ENCODE assay signal across 8 cellular contexts in genomic region chr19:38224014-38224862, GRCh38. TPM values are rescaled to one million over a fixed set of nuclear protein-coding genes. Genes with fewer than 3 reads are reported as not detected.
A peak's percentile ranks its signal among the peaks of the same experiment; 100 is the strongest.
DNase-seq lines count a peak whose midpoint lies in the region; ATAC-seq, FAIRE-seq and TF ChIP-seq lines count a peak whose summit lies in the region.

Gene DPF1, minus strand, starts transcription at chr19:38224222. Its CDS starts 80 bp downstream, at chr19:38224142.

- H3K9me3 ChIP-seq in T-helper 17 cell (ENCODE audit: control insufficient read depth, low read length, poor library complexity, severe bottlenecking) (no peaks in the 10 kb centered on the region), K562 (replicated peaks; ENCODE audit: control insufficient read depth, insufficient read depth, low read depth, low read length) (no peaks in the 10 kb centered on the region), iPS-18a (ENCODE audit: control insufficient read depth, low read depth, low read length) (no peaks in the 10 kb centered on the region)

- ATAC-seq in T-helper 17 cell = peak; percentile 74
- ATAC-seq in K562 = peak; percentile 97
- no peak for ATAC-seq in GM18870 (IDR thresholded peaks at IDR 0.05; ENCODE audit: unreplicated experiment)

- TF ChIP-seq RAD21 in K562 (CRISPR knock-in tag; conservative IDR thresholded peaks at IDR 0.05 in 1 of 2, IDR thresholded peaks at IDR 0.05 in 1 of 2) = peak; percentile 34 to 56; a peak in 3 of 4 replicates

- peak within 1 kb of the TSS; percentile 67 for H3K4me3 ChIP-seq in K562
- H3K4me3 ChIP-seq in iPS-18a (ENCODE audit: low read length) = peak within 1 kb of the TSS; percentile 67

- peak; percentile 57 for TF ChIP-seq POLR2A in K562 (conservative IDR thresholded peaks at IDR 0.05)

- WGBS in K562 (ENCODE audit: insufficient coverage, low coverage, missing lambda C conversion rate) = under 1% methylated on average over 47 of the region's 61 CpGs

- TF ChIP-seq EP300 in K562 (IDR thresholded peaks at IDR 0.05; ENCODE audit: low read length) = no peak

- peak within 1 kb of the TSS; percentile 53 to 83 for H3K9ac ChIP-seq in K562 (ENCODE audit: insufficient read depth in 1 of 2, low read depth in 2 of 2, low read length in 2 of 2)
- H3K9ac ChIP-seq in iPS-18a (ENCODE audit: low read length) = peak within 1 kb of the TSS; percentile 30

- intact Hi-C loops in K562 (cut with micrococcal nuclease) = no loop called here

- peak; percentile 64 to 81 (median 67) for TF ChIP-seq CTCF in K562 (IDR thresholded peaks at IDR 0.05 in 2 of 3, conservative IDR thresholded peaks at IDR 0.05 in 1 of 3; ENCODE audit: insufficient read depth in 2 of 3, low read depth in 1 of 3, low read length in 3 of 3)

- H3K79me2 ChIP-seq in K562 (ENCODE audit: control insufficient read depth, insufficient read depth, low read length) = no peaks in the 10 kb centered on the region; the same call in 2 of the 3 replicates

- H3K4me3 Mint-ChIP-seq in T-helper 17 cell = peak within 1 kb of the TSS; percentile 87

- H3K4me1 ChIP-seq in K562 (replicated peaks in 1 of 2; ENCODE audit: control insufficient read depth in 2 of 2, insufficient read depth in 2 of 2, low read length in 2 of 2) = peaks cover 7 to 48% of the 10 kb centered on the region in 2 experiments; a peak in 4 of 5 replicates
- peaks cover 17% of the 10 kb centered on the region for H3K4me1 ChIP-seq in iPS-18a (ENCODE audit: control insufficient read depth, low read depth, low read length)

- BruUV-seq in K562 (replicated peaks; lab: Mats Ljungman, UMichigan) = no TSS peak

- CTCF ChIA-PET in K562 (lab: Yijun Ruan, JAX; ENCODE audit: low intra/inter-chr PET ratio) = interaction anchor here (0.7 to 1.8 kb wide), 3 partner anchors 72 to 356 kb away, joined by 4 to 7 read pairs (median 4); no protein-coding TSS in a partner anchor

- H3K36me3 Mint-ChIP-seq in T-helper 17 cell (ENCODE audit: low read depth) = peaks cover 9% of the 10 kb centered on the region

- H3K27me3 ChIP-seq in K562 (ENCODE audit: control insufficient read depth in 2 of 2, insufficient read depth in 2 of 2, low read length in 2 of 2) = no peaks in the 10 kb centered on the region; a peak in 1 of 5 replicates
- no peaks in the 10 kb centered on the region for H3K27me3 ChIP-seq in iPS-18a (ENCODE audit: control insufficient read depth, insufficient read depth, low read length)

- H3K27ac Mint-ChIP-seq in T-helper 17 cell = no peak within 1 kb of the TSS

- in situ Hi-C loops in K562 (cut with MboI) = loop anchor here (10.0 kb wide), 1 partner anchor 299 kb away; no protein-coding TSS in a partner anchor

- peak; percentile 89 for FAIRE-seq in K562 (lab: Jason Lieb, UNC)

- peak within 1 kb of the TSS; percentile 100 for H3K4me2 ChIP-seq in K562 (ENCODE audit: insufficient read depth, low read length)

- DNase-seq in ELF-1 (ENCODE audit: low read depth, low spot score) (peak; percentile 85), H4 (ENCODE audit: low spot score) (peak; percentile 79), MV-4-11 (lab: John Stamatoyannopoulos, UW) (peak; percentile 41), T-helper 17 cell (peak in 1 of 3 donors; percentile 32), K562 (ENCODE audit: extremely low read depth in 1 of 4, low spot score in 3 of 4) (peak; percentile 92 to 96 (median 96))
- peak in 3 of 4 experiments; percentile 13 to 54 (median 47) for DNase-seq in stimulated activated CD4-positive, alpha-beta T cell treated with anti-CD3 and anti-CD28 coated beads, Interleukin-1b, Interleukin-23, amount 100 ng/mL, for 24 hours (ENCODE audit: low read depth in 4 of 4, low spot score in 1 of 4)

- peaks cover 21% of the 10 kb centered on the region for H3K4me1 Mint-ChIP-seq in T-helper 17 cell

- peak within 1 kb of the TSS; percentile 98 for H2AFZ ChIP-seq in K562 (ENCODE audit: low read depth, low read length)

- H3K36me3 ChIP-seq in K562 (ENCODE audit: control insufficient read depth, insufficient read depth, low read length) = no peaks in the 10 kb centered on the region
- no peaks in the 10 kb centered on the region for H3K36me3 ChIP-seq in iPS-18a (ENCODE audit: control insufficient read depth, low read depth, low read length)

- POLR2A ChIA-PET in K562 (lab: Yijun Ruan, JAX) = interaction anchor here (0.7 kb wide), 1 partner anchor 61 kb away, joined by 5 read pairs; no protein-coding TSS in a partner anchor

- peak within 1 kb of the TSS; percentile 65 for H3K27ac ChIP-seq in K562 (ENCODE audit: extremely low read depth, low read depth, low read length)
- H3K27ac ChIP-seq in iPS-18a (ENCODE audit: low read length) = no peak within 1 kb of the TSS

- peaks cover 67% of the 10 kb centered on the region for H3K27me3 Mint-ChIP-seq in T-helper 17 cell

- H3K9me1 ChIP-seq in K562 (ENCODE audit: control insufficient read depth, insufficient read depth, low read length) = no peaks in the 10 kb centered on the region

- H4K20me1 ChIP-seq in K562 (replicated peaks; ENCODE audit: control insufficient read depth, insufficient read depth, low read length) = no peaks in the 10 kb centered on the region

TF ChIP-seq in K562, 482 proteins besides CTCF, POLR2A, EP300 and RAD21 (continues in another document):
- TF ChIP-seq EWSR1 (IDR thresholded peaks at IDR 0.05; ENCODE audit: borderline replicate concordance, low read depth, partially characterized antibody) = no peak
- no peak for TF ChIP-seq RFX1 (IDR thresholded peaks at IDR 0.05)
- TF ChIP-seq CEBPB (tag; IDR thresholded peaks at IDR 0.05) = no peak
- TF ChIP-seq, protein P1, sequence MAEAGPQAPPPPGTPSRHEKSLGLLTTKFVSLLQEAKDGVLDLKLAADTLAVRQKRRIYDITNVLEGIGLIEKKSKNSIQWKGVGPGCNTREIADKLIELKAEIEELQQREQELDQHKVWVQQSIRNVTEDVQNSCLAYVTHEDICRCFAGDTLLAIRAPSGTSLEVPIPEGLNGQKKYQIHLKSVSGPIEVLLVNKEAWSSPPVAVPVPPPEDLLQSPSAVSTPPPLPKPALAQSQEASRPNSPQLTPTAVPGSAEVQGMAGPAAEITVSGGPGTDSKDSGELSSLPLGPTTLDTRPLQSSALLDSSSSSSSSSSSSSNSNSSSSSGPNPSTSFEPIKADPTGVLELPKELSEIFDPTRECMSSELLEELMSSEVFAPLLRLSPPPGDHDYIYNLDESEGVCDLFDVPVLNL (CRISPR knock-in tag; IDR thresholded peaks at IDR 0.05; ENCODE audit: low read depth) = no peak
- TF ChIP-seq ZNF586 (CRISPR knock-in tag; conservative IDR thresholded peaks at IDR 0.05) = no peak
- TF ChIP-seq ZNF668 (CRISPR knock-in tag; IDR thresholded peaks at IDR 0.05) = no peak
- TF ChIP-seq MEF2A (IDR thresholded peaks at IDR 0.05; ENCODE audit: control insufficient read depth, low read depth, low read length) = no peak
- no peak for TF ChIP-seq SMAD1 (IDR thresholded peaks at IDR 0.05; ENCODE audit: low read depth, low read length, partially characterized antibody)
- TF ChIP-seq KAT7 (CRISPR knock-in tag; IDR thresholded peaks at IDR 0.05; ENCODE audit: borderline replicate concordance) = no peak
- no peak for TF ChIP-seq RBM17 (IDR thresholded peaks at IDR 0.05; ENCODE audit: borderline replicate concordance, low read depth, low read length)
- no peak for TF ChIP-seq ZNF830 (CRISPR knock-in tag; IDR thresholded peaks at IDR 0.05)
- peak; percentile 70 for TF ChIP-seq MAX (CRISPR knock-in tag; IDR thresholded peaks at IDR 0.05)
- TF ChIP-seq PHF21A (IDR thresholded peaks at IDR 0.05; ENCODE audit: borderline replicate concordance, low read depth) = no peak
- TF ChIP-seq ZNF507 (tag; conservative IDR thresholded peaks at IDR 0.05) = no peak
- no peak for TF ChIP-seq FUS (optimal IDR thresholded peaks at IDR 0.05; ENCODE audit: low read depth, low read length)
- no peak for TF ChIP-seq MYBL2 (IDR thresholded peaks at IDR 0.05; ENCODE audit: low read depth)
- no peak for TF ChIP-seq MYBL2 (CRISPR knock-in tag; IDR thresholded peaks at IDR 0.05; ENCODE audit: borderline replicate concordance)
- no peak for TF ChIP-seq WHSC1 (IDR thresholded peaks at IDR 0.05; ENCODE audit: low read length)
- no peak for TF ChIP-seq GTF2F1 (IDR thresholded peaks at IDR 0.05; ENCODE audit: low read depth, low read length)
- peak; percentile 90; the same call in 1 of the 2 replicates for TF ChIP-seq ZBTB43 (CRISPR knock-in tag; IDR thresholded peaks at IDR 0.05)

RNA-seq across cellular contexts. Expression of gene DPF1, which starts in this region (rescaled TPM):
- total RNA-seq in H4 (2014; rRNA removed; shearing (Covaris generic)) = 5.1 and 7.2 TPM in 2 replicates
- total RNA-seq in T-helper 17 cell (not detected), K562 (2014; rRNA removed) (4.1 and 4.6 TPM in 2 replicates), K562 (2014; rRNA removed; fragmentation: Illumina TruSeq; extraction: Trizol) (1.1 and 1.6 TPM in 2 replicates), K562 (2015; rRNA removed; fragmentation: Illumina TruSeq; extraction: Trizol) (2.2 and 2.3 TPM in 2 replicates), K562 (2021) (5.7 and 6.2 TPM in 2 replicates)
- 5.0 and 8.4 TPM in 2 replicates for total RNA-seq in K562 (2011; cell fraction: chromatin; rRNA removed; ENCODE audit: low replicate concordance)
- 4.9 and 7.2 TPM in 2 replicates for total RNA-seq in K562 (2011; cell fraction: nucleolus; rRNA removed)
- total RNA-seq in K562 (2011; cell fraction: nucleoplasm; rRNA removed) = 5.0 and 6.9 TPM in 2 replicates
- polyA plus RNA-seq in K562 (2011; rRNA removed) (3.1 and 3.6 TPM in 2 replicates), K562 (2014; fragmentation: Illumina TruSeq; extraction: Trizol) (3.8 and 5.0 TPM in 2 replicates), K562 (2014; fragmentation: Nextera tagmentation; extraction: Ambion mirVana) (under 1 TPM; 0.10 to 0.29 TPM), K562 (2014; rRNA removed) (4.2 and 5.5 TPM in 2 replicates)
- polyA plus RNA-seq in K562 (2011; cell fraction: cytosol; rRNA removed) = 5.9 and 11.0 TPM in 2 replicates
- polyA plus RNA-seq in K562 (2011; cell fraction: nucleus; rRNA removed) = 5.7 and 8.6 TPM in 2 replicates
- 1.1 and 3.6 TPM in 2 replicates for polyA plus RNA-seq in K562 (2012)
- polyA minus RNA-seq in K562 (2011; rRNA and poly(A)+ RNA removed) = 2.2 and 2.6 TPM in 2 replicates
- polyA minus RNA-seq in K562 (2011; cell fraction: cytosol; rRNA and poly(A)+ RNA removed) = 1.0 and 2.2 TPM in 2 replicates
- 2.0 and 2.7 TPM in 2 replicates for polyA minus RNA-seq in K562 (2011; cell fraction: nucleus; rRNA and poly(A)+ RNA removed)

Comparison
In these comparisons a context has a peak if more than half of its experiments do, and no peak if none do; other contexts are left out.
1. Peak in ATAC-seq in T-helper 17 cell; RNA of the gene not detected or under 1 TPM.